ENCODE assay signal across 33 cellular contexts in the genomic region with DNA sequence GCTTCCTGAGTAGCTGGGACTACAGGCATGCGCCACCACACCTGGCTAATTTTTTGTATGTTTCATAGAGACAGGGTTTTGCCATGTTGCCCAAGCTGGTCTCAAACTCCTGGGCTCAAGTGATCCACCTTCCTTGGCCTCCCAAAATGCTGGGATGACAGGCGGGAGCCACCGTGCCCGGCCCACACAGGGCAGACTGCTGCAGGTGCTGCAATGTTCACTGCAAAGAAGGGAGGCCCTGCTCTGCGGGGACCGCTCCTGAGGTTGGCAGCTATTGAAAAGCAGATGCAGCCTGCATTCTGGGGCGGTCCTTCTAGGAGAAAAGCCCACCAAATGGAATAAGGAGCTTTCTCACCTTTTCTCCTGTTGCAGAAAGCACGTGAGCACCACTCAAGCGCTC.
"Had no signal": no experiment of that assay in that cellular context is flagged by ENCODE, and none has a peak within 500 bp of the region (broad histone marks: within the 10 kb centered on the region; RNA-seq: fewer than 3 reads in every experiment).

No MANE protein-coding gene starts in this region.

- DNase-seq: Karpas-422, Kasumi-1, MG63, MM.1S, MV-4-11, NCI-H1048, NCI-H1092, NCI-H1092 treated with DMSO at 0.1 percent for 48 hours, NCI-H1105, NCI-H1105 treated with DMSO at 0.1 percent for 48 hours, NCI-H1417, NCI-H1417 treated with DMSO at 0.1 percent for 48 hours, NCI-H1436, NCI-H1436 treated with DMSO at 0.1 percent for 48 hours, NCI-H146, NCI-H1694, NCI-H1694 treated with DMSO at 0.1 percent for 48 hours, NCI-H187, NCI-H187 treated with DMSO at 0.1 percent for 48 hours, NCI-H1930, NCI-H2029, NCI-H2029 treated with DMSO at 0.1 percent for 48 hours, NCI-H2081, NCI-H2081 treated with DMSO at 0.1 percent for 48 hours, NCI-H2107, NCI-H2171, NCI-H2171 treated with DMSO at 0.1 percent for 48 hours, NCI-H2227 treated with DMSO at 0.1 percent for 48 hours, NCI-H226, NCI-H345, NCI-H446, NCI-H446 treated with DMSO at 0.1 percent for 48 hours, NCI-H510A had no signal
